ENCODE assay signal across 13 cellular contexts in genomic region chr5:146034127-146034526, GRCh38.
"Had no signal": no experiment of that assay in that cellular context is flagged by ENCODE, and none has a peak within 500 bp of the region (broad histone marks: within the 10 kb centered on the region; RNA-seq: fewer than 3 reads in every experiment).

No MANE protein-coding gene starts in this region.

- FAIRE-seq: endothelial cell of umbilical vein had no signal

- DNase-seq: activated CD4-positive, CD25-positive, alpha-beta regulatory T cell treated with anti-CD3 and anti-CD28 coated beads, Interleukin-2, amount 50 U/mL, for 72 hours; activated naive CD8-positive, alpha-beta T cell treated with anti-CD3 and anti-CD28 coated beads for 36 hours; central memory CD4-positive, alpha-beta T cell; cortex of kidney; effector CD4-positive, alpha-beta T cell; esophagus squamous epithelium; hippocampal formation; kidney glomerular epithelial cell; left ventricle myocardium superior; natural killer cell; stimulated activated CD4-positive, alpha-beta T cell treated with anti-CD3 and anti-CD28 coated beads, Interleukin-2, amount 100 ng/mL, for 48 hours had no signal

- H3K9me3 ChIP-seq: esophagus squamous epithelium had no signal

- ATAC-seq: left ventricle myocardium superior; natural killer cell; stimulated activated memory B cell treated with anti-CD40 and anti-IgM and Interleukin-4, amounts not matched to agents 10 μg/mL and 1 μg/mL and 100 μg/mL, for 72 hours had no signal

- H3K4me3 ChIP-seq: esophagus squamous epithelium had no signal

- H3K27ac ChIP-seq: esophagus squamous epithelium had no signal

- H3K27me3 ChIP-seq: esophagus squamous epithelium had no signal

- H3K4me1 ChIP-seq: esophagus squamous epithelium had no signal
